ENCODE assay signal across 24 cellular contexts in the genomic region with DNA sequence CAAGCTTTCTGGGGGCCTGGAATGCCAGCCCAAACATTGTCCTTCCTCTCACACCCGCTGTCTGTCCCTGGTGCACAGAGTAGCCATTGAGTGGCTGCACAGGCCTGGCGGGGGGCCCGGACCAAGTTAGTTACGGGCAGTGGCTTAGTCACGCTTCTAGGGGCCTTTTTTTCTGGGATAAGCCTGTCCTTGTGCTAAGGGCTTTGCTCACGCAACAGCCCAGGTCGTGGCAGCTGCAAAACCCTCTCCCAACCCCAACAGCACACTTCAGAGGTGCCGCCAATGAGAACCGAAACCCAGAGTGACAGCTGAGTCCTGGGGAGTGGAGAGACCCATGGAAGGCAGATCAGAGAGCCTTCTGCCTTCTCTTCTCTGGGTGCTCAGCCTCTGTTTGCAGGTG. TPM values are rescaled to one million over a fixed set of nuclear protein-coding genes. Genes with fewer than 3 reads are reported as not detected.
A peak's percentile ranks its signal among the peaks of the same experiment; 100 is the strongest.
DNase-seq lines count a peak whose midpoint lies in the region; TF ChIP-seq lines count a peak whose summit lies in the region.
"Had no signal": no experiment of that assay in that cellular context is flagged by ENCODE, and none has a peak within 500 bp of the region (broad histone marks: within the 10 kb centered on the region; RNA-seq: fewer than 3 reads in every experiment).

No MANE protein-coding gene starts in this region.

- H3K27ac Mint-ChIP-seq in H9 = peak overlapping the region in 2 of 3 experiments; percentile 53 to 55; a peak in 3 of 7 replicates
- H3K27ac Mint-ChIP-seq: activated CD4-positive, alpha-beta memory T cell treated with anti-CD3 and anti-CD28 coated beads, Interleukin-2, amount 10 ng/mL, durations not matched to agents 7 days and 5 days; HFFc6; naive B cell; T-helper 1 cell treated with Interleukin-12 subunit alpha and Interleukin-12 subunit beta and Interleukin-4 antibody, amounts not matched to agents 30 μg/mL and 1 μg/mL, for 36 hours had no signal

- H3K18ac ChIP-seq in H9 (ENCODE audit: insufficient read length, low read depth, low read length) = no peak overlapping the region

- no peak overlapping the region for H3K56ac ChIP-seq in H9 (ENCODE audit: insufficient read length, low read depth, low read length)

- WGBS in H9 (ENCODE audit: extremely low coverage, insufficient read length, low lambda C conversion rate) = no CpG with 5 or more reads among the region's 9 CpGs

- no peaks in the 10 kb centered on the region; the same call in 1 of the 2 replicates for H3K27me3 Mint-ChIP-seq in H9 (ENCODE audit: low read depth)
- H3K27me3 Mint-ChIP-seq: activated CD4-positive, alpha-beta memory T cell treated with anti-CD3 and anti-CD28 coated beads, Interleukin-2, amount 10 ng/mL, durations not matched to agents 7 days and 5 days had no signal

- no peak overlapping the region for H4K5ac ChIP-seq in H9 (ENCODE audit: insufficient read length, low read depth, low read length)

- no peak overlapping the region for H2BK15ac ChIP-seq in H9 (ENCODE audit: low read depth, low read length)

- H3K4me1 ChIP-seq in H9 (ENCODE audit: insufficient read depth, low read length) (no peaks in the 10 kb centered on the region), adipocyte (ENCODE audit: control insufficient read depth, insufficient read depth, low read length) (no peaks in the 10 kb centered on the region)
- H3K4me1 ChIP-seq: colonic mucosa, tibial artery had no signal

- no peak overlapping the region for H4K8ac ChIP-seq in H9 (replicated peaks; ENCODE audit: insufficient read length, low read depth, low read length)

- H4K20me1 ChIP-seq in H9 (ENCODE audit: control insufficient read depth, insufficient read depth, insufficient read length) = no peaks in the 10 kb centered on the region

- H3K4me3 Mint-ChIP-seq in H9 = no peak overlapping the region
- H3K4me3 Mint-ChIP-seq: activated CD4-positive, alpha-beta memory T cell treated with anti-CD3 and anti-CD28 coated beads, Interleukin-2, amount 10 ng/mL, durations not matched to agents 7 days and 5 days; HFFc6; naive B cell; T-helper 1 cell treated with Interleukin-12 subunit alpha and Interleukin-12 subunit beta and Interleukin-4 antibody, amounts not matched to agents 30 μg/mL and 1 μg/mL, for 36 hours; WTC11 had no signal

- H3K4me2 ChIP-seq in H9 (ENCODE audit: insufficient read depth, insufficient read length, low read length) = no peak overlapping the region

- H3K23me2 ChIP-seq in H9 (ENCODE audit: insufficient read length, low read depth, low read length, poor library complexity, severe bottlenecking) = no peaks in the 10 kb centered on the region

- H2BK120ac ChIP-seq in H9 (ENCODE audit: low read depth, low read length, poor library complexity, severe bottlenecking) = no peak overlapping the region

- H2BK5ac ChIP-seq in H9 (ENCODE audit: insufficient read length, low read length) = no peak overlapping the region

- H3K9me3 Mint-ChIP-seq in H9 = no peaks in the 10 kb centered on the region
- H3K9me3 Mint-ChIP-seq: activated CD4-positive, alpha-beta memory T cell treated with anti-CD3 and anti-CD28 coated beads, Interleukin-2, amount 10 ng/mL, durations not matched to agents 7 days and 5 days; HFFc6; naive B cell; T-helper 1 cell treated with Interleukin-12 subunit alpha and Interleukin-12 subunit beta and Interleukin-4 antibody, amounts not matched to agents 30 μg/mL and 1 μg/mL, for 36 hours; WTC11 had no signal

- no peak overlapping the region for H2BK12ac ChIP-seq in H9 (ENCODE audit: insufficient read length, low read depth, low read length)

- no peak overlapping the region for H3K14ac ChIP-seq in H9 (ENCODE audit: insufficient read depth, low read length)

- no peak overlapping the region for H2AK5ac ChIP-seq in H9 (ENCODE audit: insufficient read length, low read length)

- no peak overlapping the region for H2BK20ac ChIP-seq in H9 (ENCODE audit: low read depth, low read length, poor library complexity, severe bottlenecking)

- TF ChIP-seq CTCF in H9 (conservative IDR thresholded peaks at IDR 0.05) = no peak

- H3K27me3 ChIP-seq in H9 (ENCODE audit: insufficient read depth, low read length) (no peaks in the 10 kb centered on the region), adipocyte (replicated peaks; ENCODE audit: control insufficient read depth, insufficient read depth, low read length) (peaks cover 41% of the 10 kb centered on the region)
- H3K27me3 ChIP-seq: colonic mucosa, MG63, tibial artery had no signal

- H4K91ac ChIP-seq in H9 (ENCODE audit: insufficient read length, low read depth, low read length) = no peak overlapping the region

- no peak overlapping the region for H3K4me3 ChIP-seq in adipocyte (ENCODE audit: low read length)
- H3K4me3 ChIP-seq: colonic mucosa, MG63, psoas muscle, tibial artery had no signal

- peaks cover 2% of the 10 kb centered on the region for H3K79me1 ChIP-seq in H9 (ENCODE audit: insufficient read depth, low read depth, low read length, poor library complexity, severe bottlenecking)

- no peak for DNase-seq in H9
- peak; percentile 3 for DNase-seq in adipocyte (ENCODE audit: low read depth)
- peak; percentile 69 for DNase-seq in epidermal melanocyte (ENCODE audit: insufficient read length, low spot score)
- peak; percentile 37 for DNase-seq in occipital lobe (lab: John Stamatoyannopoulos, UW)
- DNase-seq in stimulated activated CD4-positive, alpha-beta T cell treated with anti-CD3 and anti-CD28 coated beads, Interleukin-12 subunit alpha, Interleukin-12 subunit beta, amount 100 ng/mL, for 4 hours = no peak
- no peak for DNase-seq in activated CD4-positive, alpha-beta T cell treated with anti-CD3 and anti-CD28 coated beads, Interleukin-2, amount 50 U/mL, for 1 hour
- DNase-seq in NCI-H446 (lab: John Stamatoyannopoulos, UW) = no peak
- DNase-seq in activated T-cell treated with anti-CD3 and anti-CD28 coated beads for 4 hours = no peak
- DNase-seq: activated CD4-positive, alpha-beta memory T cell treated with anti-CD3 and anti-CD28 coated beads, Interleukin-2, amount 10 ng/mL, durations not matched to agents 7 days and 5 days; activated naive CD4-positive, alpha-beta T cell; activated T-cell treated with anti-CD3 and anti-CD28 coated beads, Interleukin-2, amount 50 U/mL, for 1 hour; aorta; colonic mucosa; HFFc6; mammary epithelial cell; MG63; naive B cell; NCI-H1930; NCI-H510A; SIG-M5; tibial artery had no signal

- H3K36me3 ChIP-seq in adipocyte (ENCODE audit: control insufficient read depth, insufficient read depth, low read length, severe bottlenecking) = no peaks in the 10 kb centered on the region
- H3K36me3 ChIP-seq: colonic mucosa, MG63 had no signal

- no peak overlapping the region for H3T11ph ChIP-seq in H9 (ENCODE audit: low read length)

- no peak overlapping the region for H3K27ac ChIP-seq in H9 (ENCODE audit: insufficient read length, low read depth, low read length)
- H3K27ac ChIP-seq: colonic mucosa, psoas muscle, tibial artery had no signal

- H3K9me3 ChIP-seq in H9 (ENCODE audit: control insufficient read depth, low read depth, low read length) (no peaks in the 10 kb centered on the region), adipocyte (ENCODE audit: control insufficient read depth, low read length) (no peaks in the 10 kb centered on the region)
- H3K9me3 ChIP-seq: colonic mucosa, MG63, psoas muscle, tibial artery had no signal

- no peak overlapping the region for H3K23ac ChIP-seq in H9 (ENCODE audit: insufficient read length, low read depth, low read length)

- peaks cover 5 to 12% (median 8%) of the 10 kb centered on the region in 3 experiments for H3K36me3 Mint-ChIP-seq in H9 (ENCODE audit: insufficient read depth in 1 of 3, low read depth in 3 of 3)
- H3K36me3 Mint-ChIP-seq: naive B cell had no signal

- no peak overlapping the region for H2AFZ ChIP-seq in H9 (ENCODE audit: low read length)

- no peak overlapping the region for H3K4ac ChIP-seq in H9 (ENCODE audit: low read depth, low read length)

- peaks cover 46 to 47% of the 10 kb centered on the region in 2 experiments for H3K4me1 Mint-ChIP-seq in H9
- H3K4me1 Mint-ChIP-seq: activated CD4-positive, alpha-beta memory T cell treated with anti-CD3 and anti-CD28 coated beads, Interleukin-2, amount 10 ng/mL, durations not matched to agents 7 days and 5 days; naive B cell had no signal

- no peaks in the 10 kb centered on the region; the same call in 1 of the 2 replicates for H3K79me2 ChIP-seq in H9 (ENCODE audit: insufficient read depth, low read length)

- H3K9ac ChIP-seq in H9 (ENCODE audit: extremely low read depth, insufficient read length, low read length) = no peak overlapping the region
- H3K9ac ChIP-seq in adipocyte (ENCODE audit: low read length) = no peak overlapping the region

RNA-seq across cellular contexts. Expression of a gene that starts 9.0 kb away (rescaled TPM):
- total RNA-seq in H9 (2021) (33.6 and 34.9 TPM in 2 replicates), occipital lobe (35.7 TPM)
- total RNA-seq: activated CD4-positive, alpha-beta memory T cell treated with anti-CD3 and anti-CD28 coated beads, Interleukin-2, amount 10 ng/mL, durations not matched to agents 7 days and 5 days; HFFc6; mammary epithelial cell had no signal

Comparison
In these comparisons a context has a peak if more than half of its experiments do, and no peak if none do; other contexts are left out.
1. DNase-seq: peak in adipocyte (single experiment), epidermal melanocyte (single experiment) and occipital lobe (single experiment); none in H9 (single experiment), stimulated activated CD4-positive, alpha-beta T cell treated with anti-CD3 and anti-CD28 coated beads, Interleukin-12 subunit alpha, Interleukin-12 subunit beta, amount 100 ng/mL, for 4 hours (single experiment), activated CD4-positive, alpha-beta T cell treated with anti-CD3 and anti-CD28 coated beads, Interleukin-2, amount 50 U/mL, for 1 hour (single experiment), NCI-H446 (0 of 2) and activated T-cell treated with anti-CD3 and anti-CD28 coated beads for 4 hours (single experiment).